13 cellular contexts compared by ENCODE assay signal in the genomic region with DNA sequence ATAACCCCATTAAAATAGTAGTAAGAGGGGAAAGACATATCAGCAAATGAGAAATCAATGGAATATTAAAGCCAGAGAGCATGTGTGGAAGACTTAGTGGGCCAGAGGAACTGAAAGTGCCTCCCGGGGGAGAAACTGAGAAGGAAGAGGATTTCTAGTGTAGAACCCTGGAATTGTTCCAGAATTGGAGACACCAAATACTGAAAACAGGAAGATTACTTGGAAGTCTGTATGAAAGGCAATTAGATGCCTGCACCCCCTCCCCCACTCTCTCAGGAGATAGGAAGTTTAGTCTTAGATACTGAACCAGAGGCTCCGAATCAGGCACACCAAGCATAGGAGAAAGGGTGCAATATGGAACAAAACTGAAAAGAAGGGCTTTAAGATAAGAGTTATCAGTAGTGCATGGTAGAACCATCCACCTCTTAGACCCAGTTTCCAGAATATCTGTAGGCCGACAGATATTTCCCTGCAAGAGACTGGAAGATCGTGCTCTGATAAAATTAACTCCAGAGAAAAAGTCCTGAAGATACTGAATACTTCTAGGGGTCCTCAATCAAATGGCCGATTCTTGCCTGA. TPM values are rescaled to one million over a fixed set of nuclear protein-coding genes. Genes with fewer than 3 reads are reported as not detected.
DNase-seq lines count a peak whose midpoint lies in the region; ATAC-seq, FAIRE-seq and TF ChIP-seq lines count a peak whose summit lies in the region.
"Had no signal": no experiment of that assay in that cellular context is flagged by ENCODE, and none has a peak within 500 bp of the region (broad histone marks: within the 10 kb centered on the region; RNA-seq: fewer than 3 reads in every experiment).

No MANE protein-coding gene starts in this region.

- TF ChIP-seq CTCF in liver (IDR thresholded peaks at IDR 0.05; ENCODE audit: low read depth, low read length, missing input control), result no peak
- TF ChIP-seq CTCF in HepG2 (CRISPR knock-in tag; IDR thresholded peaks at IDR 0.05), result no peak
- no peak for TF ChIP-seq CTCF in K562 (IDR thresholded peaks at IDR 0.05 in 2 of 3, conservative IDR thresholded peaks at IDR 0.05 in 1 of 3; ENCODE audit: insufficient read depth in 2 of 3, low read depth in 1 of 3, low read length in 3 of 3)
- TF ChIP-seq CTCF in upper lobe of right lung (IDR thresholded peaks at IDR 0.05), result no peak

- H3K9me3 ChIP-seq in liver (ENCODE audit: control insufficient read depth in 4 of 4, low read length in 3 of 4) (no peaks in the 10 kb centered on the region), HepG2 (ENCODE audit: low read length) (no peaks in the 10 kb centered on the region), K562 (replicated peaks; ENCODE audit: control insufficient read depth, insufficient read depth, low read depth, low read length) (no peaks in the 10 kb centered on the region), upper lobe of right lung (no peaks in the 10 kb centered on the region)
- H3K9me3 ChIP-seq: spleen, vagina had no signal

- H3K36me3 ChIP-seq in liver (ENCODE audit: control insufficient read depth in 4 of 4, insufficient read depth in 3 of 4, low read depth in 1 of 4, low read length in 3 of 4) (peaks cover 0 to 2% (median under 1%) of the 10 kb centered on the region in 4 donors), HepG2 (replicated peaks in 1 of 2; ENCODE audit: control insufficient read depth in 1 of 2, insufficient read depth in 2 of 2, low read length in 2 of 2) (peaks cover 5 to 12% of the 10 kb centered on the region in 2 experiments; a peak in 4 of 5 replicates), K562 (ENCODE audit: control insufficient read depth, insufficient read depth, low read length) (peaks cover 13% of the 10 kb centered on the region), upper lobe of right lung (peaks cover 12% of the 10 kb centered on the region)

- intact Hi-C loops in HepG2 (cut with micrococcal nuclease; ENCODE audit: unreplicated experiment), result no loop called here
- intact Hi-C loops in K562 (cut with micrococcal nuclease), result loop anchor here (1.0 to 2.0 kb wide), 2 partner anchors 16 to 32 kb away; no protein-coding TSS in a partner anchor
- intact Hi-C loops in upper lobe of right lung (cut with DNase I), result no loop called here

- no peak overlapping the region for H3K4me3 ChIP-seq in liver (ENCODE audit: low read depth in 1 of 3, low read length in 3 of 3)
- no peak overlapping the region for H3K4me3 ChIP-seq in HepG2 (replicated peaks in 1 of 3; ENCODE audit: insufficient read depth in 1 of 3, low read depth in 2 of 3, low read length in 3 of 3)
- no peak overlapping the region for H3K4me3 ChIP-seq in K562
- H3K4me3 ChIP-seq in upper lobe of right lung, result no peak overlapping the region
- H3K4me3 ChIP-seq: spleen, vagina had no signal

- DNase-seq in HepG2 (ENCODE audit: low spot score) (no peak), K562 (ENCODE audit: extremely low read depth in 1 of 4, low spot score in 3 of 4) (peak; percentile 33 to 92 (median 60)), left kidney (ENCODE audit: low read depth, low spot score) (peak; percentile 18), upper lobe of right lung (no peak), NCI-H345 (lab: John Stamatoyannopoulos, UW) (no peak), T-helper 1 cell (no peak)
- DNase-seq: effector CD8-positive, alpha-beta T cell; naive B cell; NCI-H146; spleen had no signal

- H3K4me2 ChIP-seq in HepG2 (ENCODE audit: low read depth, low read length) (no peak overlapping the region), K562 (ENCODE audit: insufficient read depth, low read length) (peak overlapping the region; percentile 68)

- H3K27ac ChIP-seq in liver (ENCODE audit: low read depth in 1 of 2, low read length in 2 of 2), result no peak overlapping the region
- H3K27ac ChIP-seq in HepG2 (ENCODE audit: extremely low read length, insufficient read depth, low read length), result no peak overlapping the region
- peak overlapping the region; percentile 65 for H3K27ac ChIP-seq in K562 (ENCODE audit: extremely low read depth, low read depth, low read length)
- no peak overlapping the region for H3K27ac ChIP-seq in upper lobe of right lung
- H3K27ac ChIP-seq: vagina had no signal

- no peaks in the 10 kb centered on the region for H3K79me2 ChIP-seq in HepG2 (ENCODE audit: insufficient read depth, low read length)
- peaks cover 65% of the 10 kb centered on the region for H3K79me2 ChIP-seq in K562 (ENCODE audit: control insufficient read depth, insufficient read depth, low read length)

- H3K9ac ChIP-seq in liver (ENCODE audit: low read depth in 1 of 2, low read length in 2 of 2) (no peak overlapping the region), HepG2 (ENCODE audit: insufficient read depth, low read depth, low read length) (no peak overlapping the region), K562 (ENCODE audit: insufficient read depth in 1 of 2, low read depth in 2 of 2, low read length in 2 of 2) (peak overlapping the region in 1 of 2 experiments; percentile 32; a peak in 2 of 4 replicates)

- in situ Hi-C loops in HepG2 (cut with HindIII; ENCODE audit: extremely low pct_ligation_motif_present, low pct_unique_long_range_greater_than_20kb) (no loop called here), K562 (cut with MboI) (no loop called here)

- ATAC-seq in HepG2 (no peak), K562 (peak; percentile 83), upper lobe of right lung (peak; percentile 60), HG03045 (IDR thresholded peaks at IDR 0.05; ENCODE audit: unreplicated experiment) (no peak)

- TF ChIP-seq EP300 in HepG2 (IDR thresholded peaks at IDR 0.05; ENCODE audit: low read depth in 2 of 2, low read length in 2 of 2), result no peak
- TF ChIP-seq EP300 in HepG2 (CRISPR knock-in tag; IDR thresholded peaks at IDR 0.05; ENCODE audit: borderline replicate concordance), result no peak
- TF ChIP-seq EP300 in K562 (IDR thresholded peaks at IDR 0.05; ENCODE audit: low read length), result peak; percentile 97

- POLR2A ChIA-PET in HepG2 (lab: Yijun Ruan, JAX), result no interaction called here
- POLR2A ChIA-PET in K562 (lab: Yijun Ruan, JAX), result interaction anchor here (0.9 to 2.5 kb wide), 7 partner anchors 9 to 65 kb away, joined by 3 to 31 read pairs (median 8); a partner anchor contains a TSS

- BruUV-seq in HepG2 (replicated peaks; lab: Mats Ljungman, UMichigan), result no TSS peak
- BruUV-seq in K562 (replicated peaks; lab: Mats Ljungman, UMichigan), result no TSS peak

- 75% methylated on average over 5 of the region's 5 CpGs for WGBS in liver
- 94% methylated on average over 5 of the region's 5 CpGs for WGBS in HepG2 (ENCODE audit: low lambda C conversion rate)
- 0% methylated on average over 5 of the region's 5 CpGs for WGBS in K562 (ENCODE audit: insufficient coverage, low coverage, missing lambda C conversion rate)

- no peak overlapping the region for H2AFZ ChIP-seq in HepG2 (ENCODE audit: low read length)
- H2AFZ ChIP-seq in K562 (ENCODE audit: low read depth, low read length), result peak overlapping the region; percentile 0

- FAIRE-seq in HepG2 (lab: Jason Lieb, UNC), result no peak
- peak; percentile 80 for FAIRE-seq in K562 (lab: Jason Lieb, UNC)

- TF ChIP-seq RAD21 in liver (IDR thresholded peaks at IDR 0.05), result no peak
- no peak for TF ChIP-seq RAD21 in HepG2 (CRISPR knock-in tag; IDR thresholded peaks at IDR 0.05)
- TF ChIP-seq RAD21 in K562 (CRISPR knock-in tag; conservative IDR thresholded peaks at IDR 0.05 in 1 of 2, IDR thresholded peaks at IDR 0.05 in 1 of 2), result peak; percentile 19 to 38; a peak in 3 of 4 replicates

- H4K20me1 ChIP-seq in HepG2 (ENCODE audit: insufficient read depth, low read length) (no peaks in the 10 kb centered on the region), K562 (replicated peaks; ENCODE audit: control insufficient read depth, insufficient read depth, low read length) (no peaks in the 10 kb centered on the region)

- TF ChIP-seq POLR2A in HepG2 (IDR thresholded peaks at IDR 0.05; ENCODE audit: insufficient read depth in 1 of 2, low read depth in 2 of 2, low read length in 2 of 2) (no peak), K562 (conservative IDR thresholded peaks at IDR 0.05) (no peak)

- no peaks in the 10 kb centered on the region for H3K27me3 ChIP-seq in liver (ENCODE audit: control insufficient read depth in 4 of 4, insufficient read depth in 4 of 4, low read length in 3 of 4)
- no peaks in the 10 kb centered on the region; a peak in 1 of 5 replicates for H3K27me3 ChIP-seq in HepG2 (ENCODE audit: control insufficient read depth in 1 of 2, insufficient read depth in 2 of 2, low read length in 2 of 2)
- H3K27me3 ChIP-seq in K562 (ENCODE audit: control insufficient read depth in 2 of 2, insufficient read depth in 2 of 2, low read length in 2 of 2), result no peaks in the 10 kb centered on the region; a peak in 1 of 5 replicates
- H3K27me3 ChIP-seq in upper lobe of right lung, result no peaks in the 10 kb centered on the region
- H3K27me3 ChIP-seq: spleen, vagina had no signal

- CTCF ChIA-PET in HepG2 (lab: Yijun Ruan, JAX; ENCODE audit: low intra/inter-chr PET ratio, low total read pairs) (no interaction called here), K562 (lab: Yijun Ruan, JAX; ENCODE audit: low intra/inter-chr PET ratio) (no interaction called here)

- no peaks in the 10 kb centered on the region for H3K9me1 ChIP-seq in K562 (ENCODE audit: control insufficient read depth, insufficient read depth, low read length)

- H3K4me1 ChIP-seq in liver (ENCODE audit: control insufficient read depth in 4 of 4, insufficient read depth in 4 of 4, low read length in 3 of 4) (peaks cover 0 to 2% (median 1%) of the 10 kb centered on the region in 4 donors), HepG2 (ENCODE audit: insufficient read depth, low read length) (peaks cover 14% of the 10 kb centered on the region), K562 (replicated peaks in 1 of 2; ENCODE audit: control insufficient read depth in 2 of 2, insufficient read depth in 2 of 2, low read length in 2 of 2) (peaks cover 24 to 52% of the 10 kb centered on the region in 2 experiments), upper lobe of right lung (peaks cover 29% of the 10 kb centered on the region)

RNA-seq across cellular contexts. Expression of a gene that starts 32.4 kb away (rescaled TPM):
- 10 to 100 TPM in 1 of 2 donors, 1 to 10 TPM in 1; 9.3 to 12.6 TPM for total RNA-seq in liver
- 10 to 100 TPM in 1 of 2 donors, 1 to 10 TPM in 1; 3.5 to 11.2 TPM for polyA plus RNA-seq in liver
- 18.8 and 26.1 TPM in 2 replicates for total RNA-seq in HepG2 (2016; rRNA removed; fragmentation: Illumina TruSeq; extraction: Trizol)
- 6.3 and 9.1 TPM in 2 replicates for total RNA-seq in HepG2 (2016; cell fraction: cytosol; rRNA removed; fragmentation: Illumina TruSeq; extraction: Trizol; ENCODE audit: low read depth)
- total RNA-seq in HepG2 (2016; cell fraction: insoluble cytoplasmic fraction; rRNA removed; fragmentation: Illumina TruSeq; extraction: Trizol), result 21.7 and 22.2 TPM in 2 replicates
- 12.0 and 13.5 TPM in 2 replicates for total RNA-seq in HepG2 (2016; cell fraction: membrane; rRNA removed; fragmentation: Illumina TruSeq; extraction: Trizol)
- total RNA-seq in HepG2 (2016; cell fraction: nucleus; rRNA removed; fragmentation: Illumina TruSeq; extraction: Trizol), result 13.5 and 13.9 TPM in 2 replicates
- 14.0 and 17.5 TPM in 2 replicates for polyA plus RNA-seq in HepG2 (2011; rRNA removed)
- 18.8 and 22.7 TPM in 2 replicates for polyA plus RNA-seq in HepG2 (2011; cell fraction: cytosol; rRNA removed)
- polyA plus RNA-seq in HepG2 (2011; cell fraction: nucleus; rRNA removed), result 19.3 and 24.7 TPM in 2 replicates
- polyA plus RNA-seq in HepG2 (2012), result 13.6 and 13.8 TPM in 2 replicates
- 14.1 and 15.0 TPM in 2 replicates for polyA plus RNA-seq in HepG2 (2016; cell fraction: cytosol; fragmentation: Illumina TruSeq; extraction: Trizol; ENCODE audit: low read depth)
- polyA plus RNA-seq in HepG2 (2016; cell fraction: insoluble cytoplasmic fraction; fragmentation: Illumina TruSeq; extraction: Trizol; ENCODE audit: low read depth), result 18.9 and 19.2 TPM in 2 replicates
- 15.0 and 19.1 TPM in 2 replicates for polyA plus RNA-seq in HepG2 (2016; cell fraction: membrane; fragmentation: Illumina TruSeq; extraction: Trizol; ENCODE audit: low read depth)
- 24.2 and 25.9 TPM in 2 replicates for polyA plus RNA-seq in HepG2 (2016; cell fraction: nucleus; fragmentation: Illumina TruSeq; extraction: Trizol; ENCODE audit: insufficient read depth, low read depth)
- 38.2 and 46.2 TPM in 2 replicates for polyA minus RNA-seq in HepG2 (2011; rRNA and poly(A)+ RNA removed; ENCODE audit: low replicate concordance)
- polyA minus RNA-seq in HepG2 (2011; cell fraction: cytosol; rRNA and poly(A)+ RNA removed), result 6.6 and 13.3 TPM in 2 replicates
- polyA minus RNA-seq in HepG2 (2011; cell fraction: nucleus; rRNA and poly(A)+ RNA removed), result 15.7 and 24.3 TPM in 2 replicates
- 54.7 and 60.1 TPM in 2 replicates for total RNA-seq in K562 (2011; cell fraction: chromatin; rRNA removed; ENCODE audit: low replicate concordance)
- 43.5 and 49.7 TPM in 2 replicates for total RNA-seq in K562 (2011; cell fraction: nucleolus; rRNA removed)
- 55.2 and 67.2 TPM in 2 replicates for total RNA-seq in K562 (2011; cell fraction: nucleoplasm; rRNA removed)
- total RNA-seq in K562 (2014; rRNA removed), result 26.7 and 34.9 TPM in 2 replicates
- 30.5 and 30.8 TPM in 2 replicates for total RNA-seq in K562 (2014; rRNA removed; fragmentation: Illumina TruSeq; extraction: Trizol)
- 33.5 and 34.9 TPM in 2 replicates for total RNA-seq in K562 (2015; rRNA removed; fragmentation: Illumina TruSeq; extraction: Trizol)
- total RNA-seq in K562 (2021), result 70.8 and 79.5 TPM in 2 replicates
- polyA plus RNA-seq in K562 (2011; rRNA removed), result 67.4 and 73.7 TPM in 2 replicates
- polyA plus RNA-seq in K562 (2011; cell fraction: cytosol; rRNA removed), result 80.1 and 102 TPM in 2 replicates
- polyA plus RNA-seq in K562 (2011; cell fraction: nucleus; rRNA removed), result 39.7 and 55.6 TPM in 2 replicates
- 27.1 and 110 TPM in 2 replicates for polyA plus RNA-seq in K562 (2012)
- polyA plus RNA-seq in K562 (2014; fragmentation: Illumina TruSeq; extraction: Trizol), result 48.7 and 52.9 TPM in 2 replicates
- 10 to 100 TPM; 81.5 to 97.5 TPM for polyA plus RNA-seq in K562 (2014; fragmentation: Nextera tagmentation; extraction: Ambion mirVana)
- polyA plus RNA-seq in K562 (2014; rRNA removed), result 40.4 and 43.6 TPM in 2 replicates
- polyA minus RNA-seq in K562 (2011; rRNA and poly(A)+ RNA removed), result 38.9 and 57.3 TPM in 2 replicates
- 18.8 and 37.2 TPM in 2 replicates for polyA minus RNA-seq in K562 (2011; cell fraction: cytosol; rRNA and poly(A)+ RNA removed)
- polyA minus RNA-seq in K562 (2011; cell fraction: nucleus; rRNA and poly(A)+ RNA removed), result 24.2 and 31.7 TPM in 2 replicates
- total RNA-seq in upper lobe of right lung, result 23.5 TPM

RNA-seq across cellular contexts. Expression of a gene that starts 32.6 kb away (rescaled TPM):
- total RNA-seq in liver, result 1 to 10 TPM; 2.3 to 2.5 TPM
- 1 to 10 TPM; 3.8 to 4.5 TPM for polyA plus RNA-seq in liver
- total RNA-seq in HepG2 (2016; rRNA removed; fragmentation: Illumina TruSeq; extraction: Trizol), result 16.9 and 18.8 TPM in 2 replicates
- 10.9 and 16.9 TPM in 2 replicates for total RNA-seq in HepG2 (2016; cell fraction: cytosol; rRNA removed; fragmentation: Illumina TruSeq; extraction: Trizol; ENCODE audit: low read depth)
- total RNA-seq in HepG2 (2016; cell fraction: insoluble cytoplasmic fraction; rRNA removed; fragmentation: Illumina TruSeq; extraction: Trizol), result 15.3 and 20.4 TPM in 2 replicates
- 19.3 and 19.6 TPM in 2 replicates for total RNA-seq in HepG2 (2016; cell fraction: membrane; rRNA removed; fragmentation: Illumina TruSeq; extraction: Trizol)
- 6.5 and 8.7 TPM in 2 replicates for total RNA-seq in HepG2 (2016; cell fraction: nucleus; rRNA removed; fragmentation: Illumina TruSeq; extraction: Trizol)
- 4.3 and 5.1 TPM in 2 replicates for polyA plus RNA-seq in HepG2 (2011; rRNA removed)
- 4.9 and 6.2 TPM in 2 replicates for polyA plus RNA-seq in HepG2 (2011; cell fraction: cytosol; rRNA removed)
- polyA plus RNA-seq in HepG2 (2011; cell fraction: nucleus; rRNA removed), result 2.4 and 3.5 TPM in 2 replicates
- 6.2 and 9.4 TPM in 2 replicates for polyA plus RNA-seq in HepG2 (2012)
- 16.0 and 22.8 TPM in 2 replicates for polyA plus RNA-seq in HepG2 (2016; cell fraction: cytosol; fragmentation: Illumina TruSeq; extraction: Trizol; ENCODE audit: low read depth)
- polyA plus RNA-seq in HepG2 (2016; cell fraction: insoluble cytoplasmic fraction; fragmentation: Illumina TruSeq; extraction: Trizol; ENCODE audit: low read depth), result 23.7 and 25.7 TPM in 2 replicates
- 17.7 and 20.7 TPM in 2 replicates for polyA plus RNA-seq in HepG2 (2016; cell fraction: membrane; fragmentation: Illumina TruSeq; extraction: Trizol; ENCODE audit: low read depth)
- polyA plus RNA-seq in HepG2 (2016; cell fraction: nucleus; fragmentation: Illumina TruSeq; extraction: Trizol; ENCODE audit: insufficient read depth, low read depth), result 8.4 and 11.9 TPM in 2 replicates
- polyA minus RNA-seq in HepG2 (2011; rRNA and poly(A)+ RNA removed; ENCODE audit: low replicate concordance), result 2.9 and 4.0 TPM in 2 replicates
- polyA minus RNA-seq in HepG2 (2011; cell fraction: cytosol; rRNA and poly(A)+ RNA removed), result 2.3 and 4.0 TPM in 2 replicates
- polyA minus RNA-seq in HepG2 (2011; cell fraction: nucleus; rRNA and poly(A)+ RNA removed), result 6.1 and 6.7 TPM in 2 replicates
- 13.2 and 14.9 TPM in 2 replicates for total RNA-seq in K562 (2011; cell fraction: chromatin; rRNA removed; ENCODE audit: low replicate concordance)
- 8.4 and 13.3 TPM in 2 replicates for total RNA-seq in K562 (2011; cell fraction: nucleolus; rRNA removed)
- 7.8 and 11.1 TPM in 2 replicates for total RNA-seq in K562 (2011; cell fraction: nucleoplasm; rRNA removed)
- total RNA-seq in K562 (2014; rRNA removed), result 24.4 and 31.7 TPM in 2 replicates
- total RNA-seq in K562 (2014; rRNA removed; fragmentation: Illumina TruSeq; extraction: Trizol), result 25.0 and 26.9 TPM in 2 replicates
- total RNA-seq in K562 (2015; rRNA removed; fragmentation: Illumina TruSeq; extraction: Trizol), result 21.4 and 21.5 TPM in 2 replicates
- total RNA-seq in K562 (2021), result 20.4 and 26.3 TPM in 2 replicates
- polyA plus RNA-seq in K562 (2011; rRNA removed), result 11.7 and 19.5 TPM in 2 replicates
- polyA plus RNA-seq in K562 (2011; cell fraction: cytosol; rRNA removed), result 10.2 and 12.0 TPM in 2 replicates
- 9.9 and 12.5 TPM in 2 replicates for polyA plus RNA-seq in K562 (2011; cell fraction: nucleus; rRNA removed)
- 22.9 and 34.6 TPM in 2 replicates for polyA plus RNA-seq in K562 (2012)
- 16.9 and 19.5 TPM in 2 replicates for polyA plus RNA-seq in K562 (2014; fragmentation: Illumina TruSeq; extraction: Trizol)
- polyA plus RNA-seq in K562 (2014; fragmentation: Nextera tagmentation; extraction: Ambion mirVana), result 10 to 100 TPM; 52.1 to 56.9 TPM
- 29.1 and 33.8 TPM in 2 replicates for polyA plus RNA-seq in K562 (2014; rRNA removed)
- 8.8 and 10.7 TPM in 2 replicates for polyA minus RNA-seq in K562 (2011; rRNA and poly(A)+ RNA removed)
- 5.1 and 6.4 TPM in 2 replicates for polyA minus RNA-seq in K562 (2011; cell fraction: cytosol; rRNA and poly(A)+ RNA removed)
- 4.2 and 5.3 TPM in 2 replicates for polyA minus RNA-seq in K562 (2011; cell fraction: nucleus; rRNA and poly(A)+ RNA removed)
- 6.9 TPM for total RNA-seq in upper lobe of right lung

Comparison
In these comparisons a context has a peak if more than half of its experiments do, and no peak if none do; other contexts are left out.
1. ATAC-seq: peak in K562 (single experiment) and upper lobe of right lung (single experiment); none in HepG2 (single experiment) and HG03045 (single experiment).
2. DNase-seq: peak in K562 (4 of 4) and left kidney (single experiment); none in HepG2 (single experiment), upper lobe of right lung (single experiment), NCI-H345 (single experiment) and T-helper 1 cell (0 of 5).